ENCODE assay signal across 8 cellular contexts in genomic region chr1:17696417-17697301, GRCh38. TPM values are rescaled to one million over a fixed set of nuclear protein-coding genes. Genes with fewer than 3 reads are reported as not detected.
A peak's percentile ranks its signal among the peaks of the same experiment; 100 is the strongest.
DNase-seq lines count a peak whose midpoint lies in the region; ATAC-seq lines count a peak whose summit lies in the region.

No MANE protein-coding gene starts in this region.

- H3K9me3 Mint-ChIP-seq in T-cell, result no peaks in the 10 kb centered on the region

- ATAC-seq in left lobe of liver (peak; percentile 16), HG03280 (IDR thresholded peaks at IDR 0.05; ENCODE audit: unreplicated experiment) (no peak), T-cell (replicated peaks in 1 of 4) (no peak), HG02610 (IDR thresholded peaks at IDR 0.05; ENCODE audit: unreplicated experiment) (no peak)

- POLR2A ChIA-PET in T-cell (lab: Charles Lee), result no interaction called here

- no peak overlapping the region for H3K27ac Mint-ChIP-seq in T-cell

- no peak overlapping the region for H3K4me3 Mint-ChIP-seq in T-cell

- no peaks in the 10 kb centered on the region for H3K36me3 Mint-ChIP-seq in T-cell

- H3K27me3 Mint-ChIP-seq in T-cell, result peaks cover 14 to 23% of the 10 kb centered on the region in 2 donors

- H3K4me1 Mint-ChIP-seq in T-cell, result peaks cover 0 to 4% (median 0%) of the 10 kb centered on the region in 3 donors

- DNase-seq in 8988T, result peak; percentile 61
- peak; percentile 68 for DNase-seq in HT1080 (ENCODE audit: low read depth)
- peak; percentile 60 for DNase-seq in cerebellum (ENCODE audit: low spot score)
- no peak for DNase-seq in left lobe of liver (ENCODE audit: low spot score)
- DNase-seq in T-cell, result no peak
- no peak for DNase-seq in NCI-H1417 (lab: John Stamatoyannopoulos, UW)

- CTCF ChIA-PET in T-cell (lab: Charles Lee), result no interaction called here

RNA-seq across cellular contexts. Expression of gene ACTL8, which starts 58.5 kb away (rescaled TPM):
- total RNA-seq in HT1080 (2014; rRNA removed; shearing (Covaris generic)), result 31.1 and 32.7 TPM in 2 replicates
- polyA plus RNA-seq in HT1080 (2015; cell fraction: cytosol; rRNA removed), result 139 and 152 TPM in 2 replicates
- 170 and 188 TPM in 2 replicates for polyA plus RNA-seq in HT1080 (2015; cell fraction: nucleus; rRNA removed)
- total RNA-seq in cerebellum (not detected), left lobe of liver (not detected), T-cell (not detected)

Comparison
In these comparisons a context has a peak if more than half of its experiments do, and no peak if none do; other contexts are left out.
1. DNase-seq: peak in 8988T (single experiment), HT1080 (single experiment) and cerebellum (single experiment); none in left lobe of liver (single experiment), T-cell (0 of 34) and NCI-H1417 (0 of 3).
2. RNA of gene ACTL8, which starts 58.5 kb away (total RNA-seq): 31.1 to 32.7 TPM in HT1080; not detected in cerebellum (single experiment), not detected in left lobe of liver (single experiment) and not detected in T-cell; every median in the first group is over 10 times any median in the second.